ENCODE assay signal across 22 cellular contexts in genomic region chr7:98840096-98840495, GRCh38. TPM values are rescaled to one million over a fixed set of nuclear protein-coding genes. Genes with fewer than 3 reads are reported as not detected.
DNase-seq lines count a peak whose midpoint lies in the region; FAIRE-seq and TF ChIP-seq lines count a peak whose summit lies in the region.
"Had no signal": no experiment of that assay in that cellular context is flagged by ENCODE, and none has a peak within 500 bp of the region (broad histone marks: within the 10 kb centered on the region; RNA-seq: fewer than 3 reads in every experiment).

No MANE protein-coding gene starts in this region.

- H3K23me2 ChIP-seq in H1 (ENCODE audit: low read depth, low read length): no peaks in the 10 kb centered on the region

- H4K5ac ChIP-seq in H1 (ENCODE audit: insufficient read length, low read depth, low read length): no peak overlapping the region

- H3K9me3 ChIP-seq in BLaER1 (no peaks in the 10 kb centered on the region), H1 (ENCODE audit: insufficient read depth in 2 of 2, low read depth in 1 of 2, low read length in 1 of 2) (no peaks in the 10 kb centered on the region), osteoblast (ENCODE audit: low read depth, low read length) (no peaks in the 10 kb centered on the region)
- H3K9me3 ChIP-seq: A549 had no signal

- H3K27me3 ChIP-seq in BLaER1 (no peaks in the 10 kb centered on the region), H1 (replicated peaks in 1 of 4; ENCODE audit: control insufficient read depth in 3 of 4, extremely low read depth in 1 of 4, insufficient read depth in 3 of 4, low read length in 3 of 4) (no peaks in the 10 kb centered on the region), osteoblast (ENCODE audit: insufficient read depth, low read length) (peaks cover 8% of the 10 kb centered on the region)

- TF ChIP-seq CTCF in H1 (IDR thresholded peaks at IDR 0.05; ENCODE audit: control extremely low read depth in 1 of 3, insufficient read depth in 1 of 3, low read depth in 1 of 3, low read length in 3 of 3) (no peak), osteoblast (IDR thresholded peaks at IDR 0.05; ENCODE audit: extremely low read depth, low read depth, low read length) (no peak)

- H2AFZ ChIP-seq in H1 (ENCODE audit: low read length) (no peak overlapping the region), osteoblast (ENCODE audit: low read length) (no peak overlapping the region)
- H2AFZ ChIP-seq: GM23248 had no signal

- no peak overlapping the region for H2BK5ac ChIP-seq in H1 (ENCODE audit: low read depth, low read length)

- H3K23ac ChIP-seq in H1 (ENCODE audit: insufficient read length): no peak overlapping the region

- no peak overlapping the region for H4K8ac ChIP-seq in H1 (ENCODE audit: extremely low read depth, insufficient read depth, low read length)

- no peak overlapping the region for H3K14ac ChIP-seq in H1 (ENCODE audit: insufficient read length)

- no peak overlapping the region for H3K9ac ChIP-seq in BLaER1
- H3K9ac ChIP-seq in H1 (replicated peaks in 1 of 4; ENCODE audit: extremely low read depth in 1 of 4, low read depth in 3 of 4, low read length in 3 of 4): no peak overlapping the region
- H3K9ac ChIP-seq: GM23248 had no signal

- POLR2A ChIA-PET in H1 (lab: Charles Lee; ENCODE audit: partially characterized antibody): no interaction called here

- H4K20me1 ChIP-seq in BLaER1: no peaks in the 10 kb centered on the region
- H4K20me1 ChIP-seq in H1 (replicated peaks in 1 of 2; ENCODE audit: control insufficient read depth in 1 of 2, insufficient read depth in 2 of 2, low read length in 2 of 2): no peaks in the 10 kb centered on the region
- H4K20me1 ChIP-seq in osteoblast (ENCODE audit: insufficient read depth, low read length): no peaks in the 10 kb centered on the region

- H3K79me2 ChIP-seq in H1 (ENCODE audit: control insufficient read depth in 1 of 2, insufficient read depth in 2 of 2, low read length in 2 of 2) (no peaks in the 10 kb centered on the region), osteoblast (ENCODE audit: insufficient read depth, low read length) (no peaks in the 10 kb centered on the region)

- CTCF ChIA-PET in H1 (lab: Charles Lee; ENCODE audit: partially characterized antibody): interaction anchor here (0.8 to 24.2 kb wide), 20 partner anchors 8 to 413 kb away, joined by 3 to 365 read pairs (median 6); no protein-coding TSS in a partner anchor

- no peak overlapping the region for H2AK5ac ChIP-seq in H1 (ENCODE audit: low read depth, low read length)

- FAIRE-seq in H1 (lab: Jason Lieb, UNC) (no peak), urothelium cell line (lab: Jason Lieb, UNC) (peak; percentile 77)
- FAIRE-seq: A549, G401.6, GM12891, GM18507, H54, HTR-8/SVneo had no signal

- H3K4me3 ChIP-seq in BLaER1 (no peak overlapping the region), H1 (ENCODE audit: extremely low read depth in 1 of 4, insufficient read depth in 2 of 4, low read depth in 3 of 4, low read length in 4 of 4) (no peak overlapping the region), osteoblast (ENCODE audit: insufficient read depth, low read length) (no peak overlapping the region)
- H3K4me3 ChIP-seq: A549, GM23248 had no signal

- no peak overlapping the region for H3K4ac ChIP-seq in H1 (replicated peaks; ENCODE audit: insufficient read length, low read depth, low read length)

- H4K91ac ChIP-seq in H1 (replicated peaks; ENCODE audit: insufficient read length, low read length): no peak overlapping the region

- H3K18ac ChIP-seq in H1 (ENCODE audit: extremely low read depth, low read length): no peak overlapping the region

- no peak for TF ChIP-seq RAD21 in H1 (IDR thresholded peaks at IDR 0.05 in 1 of 2, conservative IDR thresholded peaks at IDR 0.05 in 1 of 2; ENCODE audit: low read depth in 2 of 2, low read length in 2 of 2)

- no peak overlapping the region for H2BK120ac ChIP-seq in H1 (replicated peaks; ENCODE audit: low read depth, low read length)

- peaks cover 29% of the 10 kb centered on the region for H3K4me1 ChIP-seq in BLaER1
- H3K4me1 ChIP-seq in H1 (replicated peaks in 1 of 4; ENCODE audit: control insufficient read depth in 3 of 4, insufficient read depth in 4 of 4, low read length in 3 of 4): peaks cover 0 to 5% (median 2%) of the 10 kb centered on the region in 4 experiments; a peak in 4 of 7 replicates
- peaks cover 19% of the 10 kb centered on the region for H3K4me1 ChIP-seq in osteoblast (ENCODE audit: insufficient read depth, low read length)

- H3K4me2 ChIP-seq in BLaER1: peak overlapping the region; percentile 23; the same call in 1 of the 2 replicates
- H3K4me2 ChIP-seq in H1 (ENCODE audit: insufficient read depth in 1 of 2, low read depth in 2 of 2, low read length in 2 of 2): no peak overlapping the region
- peak overlapping the region; percentile 58 for H3K4me2 ChIP-seq in osteoblast (ENCODE audit: insufficient read depth, low read length)
- H3K4me2 ChIP-seq: A549 had no signal

- H3K56ac ChIP-seq in H1 (replicated peaks; ENCODE audit: insufficient read length, low read depth, low read length): no peak overlapping the region

- H2BK12ac ChIP-seq in H1 (ENCODE audit: low read depth, low read length): no peak overlapping the region

- H3K79me1 ChIP-seq in H1 (ENCODE audit: low read depth, low read length): no peaks in the 10 kb centered on the region

- H2BK20ac ChIP-seq in H1 (ENCODE audit: low read length): no peak overlapping the region

- DNase-seq in H1 (ENCODE audit: low read depth in 1 of 2, low spot score in 2 of 2) (no peak), osteoblast (ENCODE audit: insufficient read length, low spot score, missing footprints) (no peak), urothelium cell line (ENCODE audit: low spot score) (no peak), NCI-H1417 (lab: John Stamatoyannopoulos, UW) (no peak), DMS114 treated with DMSO at 0.1 percent for 48 hours (lab: John Stamatoyannopoulos, UW; ENCODE audit: unreplicated experiment) (no peak), nucleus accumbens (lab: John Stamatoyannopoulos, UW) (no peak)
- DNase-seq: C1 segment of cervical spinal cord; CD4-positive, CD25-positive, alpha-beta regulatory T cell; CD8-positive, alpha-beta memory T cell; COR-L47; DMS 273 treated with DMSO at 0.1 percent for 48 hours; KBM-7 had no signal

- WGBS in H1 (ENCODE audit: extremely low coverage in 1 of 2, insufficient coverage in 1 of 2, insufficient read length in 1 of 2, insufficient replicate concordance in 2 of 2, low coverage in 1 of 2, low lambda C conversion rate in 2 of 2, missing lambda C conversion rate in 1 of 2), 2 experiments: 87% methylated on average over 11 of the region's 11 CpGs; no CpG with 5 or more reads in 1 of the 2 experiments

- TF ChIP-seq POLR2A in H1 (IDR thresholded peaks at IDR 0.05; ENCODE audit: control extremely low read depth in 1 of 2, low read depth in 2 of 2, low read length in 2 of 2): no peak

- peak overlapping the region; percentile 95; the same call in 1 of the 2 replicates for H2BK15ac ChIP-seq in H1 (ENCODE audit: low read length)

- no peak for TF ChIP-seq EP300 in H1 (IDR thresholded peaks at IDR 0.05; ENCODE audit: borderline replicate concordance in 1 of 2, low read depth in 2 of 2, low read length in 2 of 2)

- H3K27ac ChIP-seq in BLaER1 (no peak overlapping the region), H1 (ENCODE audit: low read depth, low read length) (no peak overlapping the region), osteoblast (ENCODE audit: low read depth, low read length) (no peak overlapping the region)
- H3K27ac ChIP-seq: 22Rv1, GM23248 had no signal

- no peaks in the 10 kb centered on the region for H3K36me3 ChIP-seq in BLaER1
- no peaks in the 10 kb centered on the region for H3K36me3 ChIP-seq in H1 (ENCODE audit: control insufficient read depth in 2 of 4, insufficient read depth in 4 of 4, low read length in 3 of 4)
- H3K36me3 ChIP-seq in osteoblast (ENCODE audit: insufficient read depth, low read length): no peaks in the 10 kb centered on the region

TF ChIP-seq in H1, 55 proteins besides CTCF, POLR2A, EP300 and RAD21 (continues in another document):
- TF ChIP-seq HDAC2 (IDR thresholded peaks at IDR 0.05; ENCODE audit: borderline replicate concordance in 1 of 2, low read depth in 2 of 2, low read length in 2 of 2): no peak
- TF ChIP-seq E2F6 (IDR thresholded peaks at IDR 0.05): no peak
- TF ChIP-seq YY1 (IDR thresholded peaks at IDR 0.05; ENCODE audit: low read depth, low read length): no peak
- TF ChIP-seq BRCA1 (IDR thresholded peaks at IDR 0.05; ENCODE audit: low read depth, low read length): no peak
- TF ChIP-seq CBX5 (IDR thresholded peaks at IDR 0.05; ENCODE audit: low read depth, low read length): no peak
- no peak for TF ChIP-seq ZNF274 (IDR thresholded peaks at IDR 0.05; ENCODE audit: borderline replicate concordance, extremely low read depth, low read length)
- TF ChIP-seq SIRT6 (IDR thresholded peaks at IDR 0.05; ENCODE audit: low read length): no peak
- TF ChIP-seq CTBP2 (IDR thresholded peaks at IDR 0.05; ENCODE audit: borderline replicate concordance, insufficient read depth, insufficient read length, low read length): no peak

RNA-seq across cellular contexts. Expression of gene TMEM130, which starts 29.7 kb away (rescaled TPM):
- 2.9 and 3.7 TPM in 2 replicates for total RNA-seq in H1 (2021; fragmentation: NEBNext Ultra II Directional; extraction: Animal tissue kit (Norgen Biotek cat#: 25700))
- polyA plus RNA-seq in H1 (2011; rRNA removed): 6.6 and 14.0 TPM in 2 replicates
- 4.1 TPM for polyA plus RNA-seq in H1 (2011; cell fraction: cytosol; rRNA removed)
- 6.3 TPM for polyA plus RNA-seq in H1 (2011; cell fraction: nucleus; rRNA removed)
- 2.0 to 4.6 TPM (median 3.0 TPM) in 4 replicates for polyA plus RNA-seq in H1 (2012, experiment 1 of 2)
- polyA plus RNA-seq in H1 (2012, experiment 2 of 2): 1.3 TPM
- polyA plus RNA-seq in H1 (2013, experiment 1 of 2): 4.0 TPM
- polyA plus RNA-seq in H1 (2013, experiment 2 of 2): 4.9 TPM
- 1.2 and 1.9 TPM in 2 replicates for polyA minus RNA-seq in H1 (2011; rRNA and poly(A)+ RNA removed)
- 4.0 TPM for polyA minus RNA-seq in H1 (2011; cell fraction: cytosol; rRNA and poly(A)+ RNA removed)
- polyA minus RNA-seq in H1 (2011; cell fraction: nucleus; rRNA and poly(A)+ RNA removed): 1.1 TPM
- 0.88 and 1.1 TPM in 2 replicates for total RNA-seq in osteoblast
- total RNA-seq: CD4-positive, CD25-positive, alpha-beta regulatory T cell; CD8-positive, alpha-beta memory T cell; GM23248 had no signal
- polyA plus RNA-seq: CD4-positive, CD25-positive, alpha-beta regulatory T cell; CD8-positive, alpha-beta memory T cell; IgD-negative memory B cell had no signal

RNA-seq across cellular contexts. Expression of gene TRRAP, which starts 38.2 kb away (rescaled TPM):
- 48.6 and 53.3 TPM in 2 replicates for total RNA-seq in H1 (2021; fragmentation: NEBNext Ultra II Directional; extraction: Animal tissue kit (Norgen Biotek cat#: 25700))
- polyA plus RNA-seq in H1 (2011; rRNA removed): 21.7 and 29.7 TPM in 2 replicates
- 17.7 TPM for polyA plus RNA-seq in H1 (2011; cell fraction: cytosol; rRNA removed)
- polyA plus RNA-seq in H1 (2011; cell fraction: nucleus; rRNA removed): 52.9 TPM
- polyA plus RNA-seq in H1 (2012, experiment 1 of 2): 24.3 to 29.8 TPM (median 26.7 TPM) in 4 replicates
- 4.2 TPM for polyA plus RNA-seq in H1 (2012, experiment 2 of 2)
- polyA plus RNA-seq in H1 (2013, experiment 1 of 2): 16.4 TPM
- 14.9 TPM for polyA plus RNA-seq in H1 (2013, experiment 2 of 2)
- polyA minus RNA-seq in H1 (2011; rRNA and poly(A)+ RNA removed): 62.3 and 75.5 TPM in 2 replicates
- polyA minus RNA-seq in H1 (2011; cell fraction: cytosol; rRNA and poly(A)+ RNA removed): 47.8 TPM
- polyA minus RNA-seq in H1 (2011; cell fraction: nucleus; rRNA and poly(A)+ RNA removed): 65.2 TPM
- total RNA-seq in osteoblast: 16.5 and 17.7 TPM in 2 replicates

Comparison
In these comparisons a context has a peak if more than half of its experiments do, and no peak if none do; other contexts are left out.
1. H3K4me2 ChIP-seq: peak in BLaER1 (single experiment) and osteoblast (single experiment); none in H1 (0 of 2).